1 cellular context compared by ENCODE assay signal in the genomic region with DNA sequence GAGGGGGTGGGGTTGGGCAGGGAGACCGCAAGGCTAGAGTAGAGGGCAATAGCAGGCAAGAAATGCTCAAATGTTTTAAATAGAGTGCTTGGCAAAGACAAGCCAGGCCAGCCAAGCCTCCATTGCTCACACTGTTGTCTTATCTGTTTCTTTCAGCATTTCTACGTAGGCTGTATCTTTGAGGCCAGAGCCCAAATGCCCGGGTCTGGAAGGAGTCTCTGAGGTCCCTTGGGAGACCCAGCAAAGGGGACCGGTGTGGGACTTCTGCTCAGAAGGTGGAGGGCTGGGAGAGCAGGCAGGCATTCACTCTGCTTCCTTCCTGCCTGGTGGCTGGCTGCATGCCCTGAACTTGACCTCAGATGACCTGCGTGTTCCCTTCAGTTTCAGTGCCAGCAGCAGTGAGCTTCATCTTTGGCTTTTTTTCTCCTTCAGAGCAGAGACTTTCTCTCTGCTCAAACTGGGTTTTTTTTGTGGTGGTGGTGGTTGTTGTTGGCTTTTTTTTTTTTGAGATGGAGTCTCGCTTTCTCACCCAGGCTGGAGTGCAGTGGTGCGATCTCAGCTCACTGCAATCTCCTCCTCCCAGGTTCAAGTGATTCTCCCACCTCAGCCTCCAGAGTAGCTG.
TF ChIP-seq lines count a peak whose summit lies in the region.

No MANE protein-coding gene starts in this region.

TF ChIP-seq in GM12878, 131 proteins besides CTCF, POLR2A, EP300 and RAD21 (continued from another document and continues in another):
- TF ChIP-seq, protein P1, sequence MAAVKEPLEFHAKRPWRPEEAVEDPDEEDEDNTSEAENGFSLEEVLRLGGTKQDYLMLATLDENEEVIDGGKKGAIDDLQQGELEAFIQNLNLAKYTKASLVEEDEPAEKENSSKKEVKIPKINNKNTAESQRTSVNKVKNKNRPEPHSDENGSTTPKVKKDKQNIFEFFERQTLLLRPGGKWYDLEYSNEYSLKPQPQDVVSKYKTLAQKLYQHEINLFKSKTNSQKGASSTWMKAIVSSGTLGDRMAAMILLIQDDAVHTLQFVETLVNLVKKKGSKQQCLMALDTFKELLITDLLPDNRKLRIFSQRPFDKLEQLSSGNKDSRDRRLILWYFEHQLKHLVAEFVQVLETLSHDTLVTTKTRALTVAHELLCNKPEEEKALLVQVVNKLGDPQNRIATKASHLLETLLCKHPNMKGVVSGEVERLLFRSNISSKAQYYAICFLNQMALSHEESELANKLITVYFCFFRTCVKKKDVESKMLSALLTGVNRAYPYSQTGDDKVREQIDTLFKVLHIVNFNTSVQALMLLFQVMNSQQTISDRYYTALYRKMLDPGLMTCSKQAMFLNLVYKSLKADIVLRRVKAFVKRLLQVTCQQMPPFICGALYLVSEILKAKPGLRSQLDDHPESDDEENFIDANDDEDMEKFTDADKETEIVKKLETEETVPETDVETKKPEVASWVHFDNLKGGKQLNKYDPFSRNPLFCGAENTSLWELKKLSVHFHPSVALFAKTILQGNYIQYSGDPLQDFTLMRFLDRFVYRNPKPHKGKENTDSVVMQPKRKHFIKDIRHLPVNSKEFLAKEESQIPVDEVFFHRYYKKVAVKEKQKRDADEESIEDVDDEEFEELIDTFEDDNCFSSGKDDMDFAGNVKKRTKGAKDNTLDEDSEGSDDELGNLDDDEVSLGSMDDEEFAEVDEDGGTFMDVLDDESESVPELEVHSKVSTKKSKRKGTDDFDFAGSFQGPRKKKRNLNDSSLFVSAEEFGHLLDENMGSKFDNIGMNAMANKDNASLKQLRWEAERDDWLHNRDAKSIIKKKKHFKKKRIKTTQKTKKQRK (IDR thresholded peaks at IDR 0.05; ENCODE audit: low read depth, low read length) = no peak
- TF ChIP-seq MTA3 (IDR thresholded peaks at IDR 0.05; ENCODE audit: borderline replicate concordance, low read length) = no peak
- TF ChIP-seq WRNIP1 (IDR thresholded peaks at IDR 0.05; ENCODE audit: borderline replicate concordance, low read depth, low read length) = no peak
- peak; percentile 92 for TF ChIP-seq MEF2B (IDR thresholded peaks at IDR 0.05; ENCODE audit: partially characterized antibody, poor library complexity, severe bottlenecking)
- TF ChIP-seq YY1 (IDR thresholded peaks at IDR 0.05; ENCODE audit: low read depth, low read length) = 0 out of 2 replicates have a peak, but pooled peaks have one; percentile 3
- TF ChIP-seq KLF5 (IDR thresholded peaks at IDR 0.05; ENCODE audit: partially characterized antibody) = no peak
- TF ChIP-seq FOS (IDR thresholded peaks at IDR 0.05; ENCODE audit: borderline replicate concordance, extremely low read depth, insufficient read length) = no peak
- TF ChIP-seq, protein P2, sequence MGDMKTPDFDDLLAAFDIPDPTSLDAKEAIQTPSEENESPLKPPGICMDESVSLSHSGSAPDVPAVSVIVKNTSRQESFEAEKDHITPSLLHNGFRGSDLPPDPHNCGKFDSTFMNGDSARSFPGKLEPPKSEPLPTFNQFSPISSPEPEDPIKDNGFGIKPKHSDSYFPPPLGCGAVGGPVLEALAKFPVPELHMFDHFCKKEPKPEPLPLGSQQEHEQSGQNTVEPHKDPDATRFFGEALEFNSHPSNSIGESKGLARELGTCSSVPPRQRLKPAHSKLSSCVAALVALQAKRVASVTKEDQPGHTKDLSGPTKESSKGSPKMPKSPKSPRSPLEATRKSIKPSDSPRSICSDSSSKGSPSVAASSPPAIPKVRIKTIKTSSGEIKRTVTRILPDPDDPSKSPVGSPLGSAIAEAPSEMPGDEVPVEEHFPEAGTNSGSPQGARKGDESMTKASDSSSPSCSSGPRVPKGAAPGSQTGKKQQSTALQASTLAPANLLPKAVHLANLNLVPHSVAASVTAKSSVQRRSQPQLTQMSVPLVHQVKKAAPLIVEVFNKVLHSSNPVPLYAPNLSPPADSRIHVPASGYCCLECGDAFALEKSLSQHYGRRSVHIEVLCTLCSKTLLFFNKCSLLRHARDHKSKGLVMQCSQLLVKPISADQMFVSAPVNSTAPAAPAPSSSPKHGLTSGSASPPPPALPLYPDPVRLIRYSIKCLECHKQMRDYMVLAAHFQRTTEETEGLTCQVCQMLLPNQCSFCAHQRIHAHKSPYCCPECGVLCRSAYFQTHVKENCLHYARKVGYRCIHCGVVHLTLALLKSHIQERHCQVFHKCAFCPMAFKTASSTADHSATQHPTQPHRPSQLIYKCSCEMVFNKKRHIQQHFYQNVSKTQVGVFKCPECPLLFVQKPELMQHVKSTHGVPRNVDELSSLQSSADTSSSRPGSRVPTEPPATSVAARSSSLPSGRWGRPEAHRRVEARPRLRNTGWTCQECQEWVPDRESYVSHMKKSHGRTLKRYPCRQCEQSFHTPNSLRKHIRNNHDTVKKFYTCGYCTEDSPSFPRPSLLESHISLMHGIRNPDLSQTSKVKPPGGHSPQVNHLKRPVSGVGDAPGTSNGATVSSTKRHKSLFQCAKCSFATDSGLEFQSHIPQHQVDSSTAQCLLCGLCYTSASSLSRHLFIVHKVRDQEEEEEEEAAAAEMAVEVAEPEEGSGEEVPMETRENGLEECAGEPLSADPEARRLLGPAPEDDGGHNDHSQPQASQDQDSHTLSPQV (IDR thresholded peaks at IDR 0.05) = no peak
- no peak for TF ChIP-seq RBBP5 (conservative IDR thresholded peaks at IDR 0.05)
- peak; percentile 21; the same call in 1 of the 2 replicates for TF ChIP-seq NR2C1 (IDR thresholded peaks at IDR 0.05)
- TF ChIP-seq EGR1 (IDR thresholded peaks at IDR 0.05; ENCODE audit: borderline replicate concordance in 1 of 2, low read depth in 2 of 2, low read length in 2 of 2) = no peak
- no peak for TF ChIP-seq SIX5 (IDR thresholded peaks at IDR 0.05; ENCODE audit: low read depth, low read length, severe bottlenecking)
- TF ChIP-seq TCF3 (IDR thresholded peaks at IDR 0.05; ENCODE audit: borderline replicate concordance, insufficient read depth, low read depth, low read length) = no peak
- no peak for TF ChIP-seq SMAD5 (IDR thresholded peaks at IDR 0.05; ENCODE audit: low read depth)
- TF ChIP-seq JUND (IDR thresholded peaks at IDR 0.05; ENCODE audit: low read depth, low read length) = no peak
- TF ChIP-seq ZBTB11 (CRISPR knock-in tag; IDR thresholded peaks at IDR 0.05) = no peak
- TF ChIP-seq TBL1XR1 (IDR thresholded peaks at IDR 0.05; ENCODE audit: low read depth, low read length) = no peak
- TF ChIP-seq SRF (IDR thresholded peaks at IDR 0.05; ENCODE audit: low read depth in 2 of 2, low read length in 2 of 2) = no peak
- no peak for TF ChIP-seq E2F8 (IDR thresholded peaks at IDR 0.05; ENCODE audit: low read depth, partially characterized antibody)
- TF ChIP-seq, protein P3, sequence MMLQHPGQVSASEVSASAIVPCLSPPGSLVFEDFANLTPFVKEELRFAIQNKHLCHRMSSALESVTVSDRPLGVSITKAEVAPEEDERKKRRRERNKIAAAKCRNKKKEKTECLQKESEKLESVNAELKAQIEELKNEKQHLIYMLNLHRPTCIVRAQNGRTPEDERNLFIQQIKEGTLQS (IDR thresholded peaks at IDR 0.05; ENCODE audit: borderline replicate concordance, extremely low read depth, low read depth, low read length) = no peak
- TF ChIP-seq ZNF24 (IDR thresholded peaks at IDR 0.05) = no peak
- TF ChIP-seq SREBF2 (IDR thresholded peaks at IDR 0.05; ENCODE audit: low read length) = no peak
- no peak for TF ChIP-seq RELA (IDR thresholded peaks at IDR 0.05; ENCODE audit: borderline replicate concordance, partially characterized antibody)
- TF ChIP-seq KAT2A (conservative IDR thresholded peaks at IDR 0.05; ENCODE audit: control insufficient read depth, low read depth, low read length) = no peak
- TF ChIP-seq POLR2AphosphoS2 (IDR thresholded peaks at IDR 0.05; ENCODE audit: low read depth, low read length) = no peak
- peak; percentile 65; the same call in 1 of the 2 replicates for TF ChIP-seq IRF5 (IDR thresholded peaks at IDR 0.05; ENCODE audit: borderline replicate concordance)
- TF ChIP-seq, protein P4, sequence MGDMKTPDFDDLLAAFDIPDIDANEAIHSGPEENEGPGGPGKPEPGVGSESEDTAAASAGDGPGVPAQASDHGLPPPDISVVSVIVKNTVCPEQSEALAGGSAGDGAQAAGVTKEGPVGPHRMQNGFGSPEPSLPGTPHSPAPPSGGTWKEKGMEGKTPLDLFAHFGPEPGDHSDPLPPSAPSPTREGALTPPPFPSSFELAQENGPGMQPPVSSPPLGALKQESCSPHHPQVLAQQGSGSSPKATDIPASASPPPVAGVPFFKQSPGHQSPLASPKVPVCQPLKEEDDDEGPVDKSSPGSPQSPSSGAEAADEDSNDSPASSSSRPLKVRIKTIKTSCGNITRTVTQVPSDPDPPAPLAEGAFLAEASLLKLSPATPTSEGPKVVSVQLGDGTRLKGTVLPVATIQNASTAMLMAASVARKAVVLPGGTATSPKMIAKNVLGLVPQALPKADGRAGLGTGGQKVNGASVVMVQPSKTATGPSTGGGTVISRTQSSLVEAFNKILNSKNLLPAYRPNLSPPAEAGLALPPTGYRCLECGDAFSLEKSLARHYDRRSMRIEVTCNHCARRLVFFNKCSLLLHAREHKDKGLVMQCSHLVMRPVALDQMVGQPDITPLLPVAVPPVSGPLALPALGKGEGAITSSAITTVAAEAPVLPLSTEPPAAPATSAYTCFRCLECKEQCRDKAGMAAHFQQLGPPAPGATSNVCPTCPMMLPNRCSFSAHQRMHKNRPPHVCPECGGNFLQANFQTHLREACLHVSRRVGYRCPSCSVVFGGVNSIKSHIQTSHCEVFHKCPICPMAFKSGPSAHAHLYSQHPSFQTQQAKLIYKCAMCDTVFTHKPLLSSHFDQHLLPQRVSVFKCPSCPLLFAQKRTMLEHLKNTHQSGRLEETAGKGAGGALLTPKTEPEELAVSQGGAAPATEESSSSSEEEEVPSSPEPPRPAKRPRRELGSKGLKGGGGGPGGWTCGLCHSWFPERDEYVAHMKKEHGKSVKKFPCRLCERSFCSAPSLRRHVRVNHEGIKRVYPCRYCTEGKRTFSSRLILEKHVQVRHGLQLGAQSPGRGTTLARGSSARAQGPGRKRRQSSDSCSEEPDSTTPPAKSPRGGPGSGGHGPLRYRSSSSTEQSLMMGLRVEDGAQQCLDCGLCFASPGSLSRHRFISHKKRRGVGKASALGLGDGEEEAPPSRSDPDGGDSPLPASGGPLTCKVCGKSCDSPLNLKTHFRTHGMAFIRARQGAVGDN (IDR thresholded peaks at IDR 0.05) = peak; percentile 42; the same call in 1 of the 2 replicates
- TF ChIP-seq MXI1 (IDR thresholded peaks at IDR 0.05; ENCODE audit: low read depth, low read length) = no peak
- no peak for TF ChIP-seq ESRRA (IDR thresholded peaks at IDR 0.05; ENCODE audit: low read length)
- TF ChIP-seq, protein P5, sequence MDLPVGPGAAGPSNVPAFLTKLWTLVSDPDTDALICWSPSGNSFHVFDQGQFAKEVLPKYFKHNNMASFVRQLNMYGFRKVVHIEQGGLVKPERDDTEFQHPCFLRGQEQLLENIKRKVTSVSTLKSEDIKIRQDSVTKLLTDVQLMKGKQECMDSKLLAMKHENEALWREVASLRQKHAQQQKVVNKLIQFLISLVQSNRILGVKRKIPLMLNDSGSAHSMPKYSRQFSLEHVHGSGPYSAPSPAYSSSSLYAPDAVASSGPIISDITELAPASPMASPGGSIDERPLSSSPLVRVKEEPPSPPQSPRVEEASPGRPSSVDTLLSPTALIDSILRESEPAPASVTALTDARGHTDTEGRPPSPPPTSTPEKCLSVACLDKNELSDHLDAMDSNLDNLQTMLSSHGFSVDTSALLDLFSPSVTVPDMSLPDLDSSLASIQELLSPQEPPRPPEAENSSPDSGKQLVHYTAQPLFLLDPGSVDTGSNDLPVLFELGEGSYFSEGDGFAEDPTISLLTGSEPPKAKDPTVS (IDR thresholded peaks at IDR 0.05; ENCODE audit: low read depth, low read length) = no peak
- no peak for TF ChIP-seq CBX3 (IDR thresholded peaks at IDR 0.05; ENCODE audit: borderline replicate concordance, low read depth)
- no peak for TF ChIP-seq TAF1 (IDR thresholded peaks at IDR 0.05; ENCODE audit: borderline replicate concordance, low read depth, low read length)
